8 cellular contexts compared by ENCODE assay signal in genomic region chr19:801030-801860, GRCh38. TPM values are rescaled to one million over a fixed set of nuclear protein-coding genes. Genes with fewer than 3 reads are reported as not detected.
A peak's percentile ranks its signal among the peaks of the same experiment; 100 is the strongest.
DNase-seq lines count a peak whose midpoint lies in the region; ATAC-seq and TF ChIP-seq lines count a peak whose summit lies in the region.

No MANE protein-coding gene starts in this region.

- H3K4me3 ChIP-seq in NB4 (ENCODE audit: low read depth, low read length) (peak overlapping the region; percentile 95), colonic mucosa (peak overlapping the region; percentile 16), mucosa of descending colon (no peak overlapping the region)

- TF ChIP-seq CTCF in NB4 (IDR thresholded peaks at IDR 0.05; ENCODE audit: low read depth, low read length) (no peak), colonic mucosa (IDR thresholded peaks at IDR 0.05) (no peak), mucosa of descending colon (IDR thresholded peaks at IDR 0.05) (no peak)

- peaks cover 30% of the 10 kb centered on the region for H3K36me3 ChIP-seq in colonic mucosa
- peaks cover 25% of the 10 kb centered on the region for H3K36me3 ChIP-seq in mucosa of descending colon (ENCODE audit: low read depth)

- no peaks in the 10 kb centered on the region for H3K27me3 ChIP-seq in colonic mucosa

- DNase-seq in AG20443 (ENCODE audit: low spot score) (peak; percentile 58), NB4 (ENCODE audit: low read depth) (no peak), colonic mucosa (peak; percentile 55), mucosa of descending colon (peak; percentile 60 to 74 (median 60)), pons (ENCODE audit: low spot score) (no peak), occipital lobe (lab: John Stamatoyannopoulos, UW) (no peak)
- no peak for DNase-seq in stimulated activated CD4-positive, alpha-beta T cell treated with anti-CD3 and anti-CD28 coated beads, Interleukin-12 subunit alpha, Interleukin-12 subunit beta, amount 100 ng/mL, for 4 hours

- H3K9me3 ChIP-seq in colonic mucosa (no peaks in the 10 kb centered on the region), mucosa of descending colon (no peaks in the 10 kb centered on the region)

- H3K27ac ChIP-seq in colonic mucosa = peak overlapping the region; percentile 86

- no peak for TF ChIP-seq POLR2A in NB4 (IDR thresholded peaks at IDR 0.05; ENCODE audit: extremely low read depth, insufficient read length)

- intact Hi-C loops in colonic mucosa (cut with DNase I) = no loop called here
- intact Hi-C loops in mucosa of descending colon (cut with DNase I, micrococcal nuclease) = no loop called here

- ATAC-seq in mucosa of descending colon (no peak), GM18858 (IDR thresholded peaks at IDR 0.05; ENCODE audit: unreplicated experiment) (no peak)

- H3K9ac ChIP-seq in colonic mucosa (ENCODE audit: low read depth in 2 of 2, low read length in 2 of 2) = peak overlapping the region; percentile 58 to 76

- H3K4me1 ChIP-seq in colonic mucosa (peaks cover 28% of the 10 kb centered on the region), mucosa of descending colon (ENCODE audit: low read depth) (peaks cover 41% of the 10 kb centered on the region)

RNA-seq across cellular contexts. Expression of gene PTBP1, which starts 4.0 kb away (rescaled TPM):
- total RNA-seq in colonic mucosa (100 to 1,000 TPM; 284 to 457 TPM), mucosa of descending colon (100 to 1,000 TPM; 204 to 305 (median 281) TPM), occipital lobe (33.5 TPM)

RNA-seq across cellular contexts. Expression of gene PLPPR3, which starts 20.5 kb away (rescaled TPM):
- under 1 TPM in 1 of 2 donors, not detected in 1; 0.22 TPM for total RNA-seq in colonic mucosa
- under 1 TPM in 1 of 3 donors, not detected in 2; 0.19 TPM for total RNA-seq in mucosa of descending colon
- total RNA-seq in occipital lobe = 99.5 TPM

RNA-seq across cellular contexts. Expression of gene AZU1, which starts 26.4 kb away (rescaled TPM):
- total RNA-seq in colonic mucosa (under 1 TPM in 1 of 2 donors, not detected in 1; 0.27 TPM), mucosa of descending colon (under 1 TPM in 1 of 3 donors, not detected in 2; 0.25 TPM), occipital lobe (0.31 TPM)

RNA-seq across cellular contexts. Expression of gene PRTN3, which starts 39.6 kb away (rescaled TPM):
- total RNA-seq in colonic mucosa (not detected), mucosa of descending colon (not detected), occipital lobe (not detected)

RNA-seq across cellular contexts. Expression of gene MISP, which starts 50.3 kb away (rescaled TPM):
- total RNA-seq in colonic mucosa (100 to 1,000 TPM; 285 to 320 TPM), mucosa of descending colon (100 to 1,000 TPM; 184 to 443 (median 361) TPM), occipital lobe (not detected)

Comparison
In these comparisons a context has a peak if more than half of its experiments do, and no peak if none do; other contexts are left out.
1. DNase-seq: peak in AG20443 (single experiment), colonic mucosa (single experiment) and mucosa of descending colon (3 of 3); none in NB4 (single experiment), stimulated activated CD4-positive, alpha-beta T cell treated with anti-CD3 and anti-CD28 coated beads, Interleukin-12 subunit alpha, Interleukin-12 subunit beta, amount 100 ng/mL, for 4 hours (single experiment), pons (single experiment) and occipital lobe (single experiment).
2. RNA of gene PLPPR3, which starts 20.5 kb away (total RNA-seq): 99.5 TPM in occipital lobe (single experiment); 0.22 TPM in colonic mucosa and 0.19 TPM in mucosa of descending colon; every median in the first group is over 10 times any median in the second.